9 cellular contexts compared by ENCODE assay signal in the genomic region with DNA sequence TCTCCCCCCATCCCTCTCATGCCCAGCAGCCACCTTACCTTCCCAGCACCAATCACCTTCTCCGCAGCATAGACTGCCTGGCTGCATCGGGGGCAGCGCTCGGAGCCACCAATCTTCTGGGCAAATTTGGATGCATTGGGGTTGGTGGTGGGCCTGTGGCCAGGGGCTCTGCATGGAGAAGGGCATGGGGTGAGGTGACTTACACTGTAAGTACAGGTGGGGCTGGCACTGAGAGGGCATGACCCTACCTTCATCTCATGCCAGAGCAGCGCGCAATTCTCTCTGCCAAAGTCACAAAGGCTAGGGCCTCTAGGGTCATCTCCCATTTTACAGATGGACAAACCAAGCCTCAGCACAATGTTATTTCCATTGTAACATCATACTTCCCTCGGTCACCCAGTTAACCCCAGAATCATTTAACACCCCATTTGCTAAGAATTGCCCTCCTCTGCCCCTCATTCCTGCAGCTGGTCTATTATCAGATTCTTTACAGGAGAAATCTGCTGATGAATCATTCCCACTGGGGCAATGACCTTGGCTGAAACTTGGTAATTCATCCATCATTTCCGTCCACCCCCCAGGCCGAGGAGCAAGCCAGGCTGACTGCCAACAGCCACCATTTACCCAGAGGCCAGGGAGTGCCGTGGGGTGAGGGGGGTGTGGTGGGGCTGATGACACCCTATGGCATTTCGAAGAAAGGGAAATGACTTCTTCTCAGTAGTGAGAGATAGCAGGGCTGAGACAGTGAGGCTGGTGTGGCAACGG. TPM values are rescaled to one million over a fixed set of nuclear protein-coding genes. Genes with fewer than 3 reads are reported as not detected.
DNase-seq lines count a peak whose midpoint lies in the region; ATAC-seq, FAIRE-seq and TF ChIP-seq lines count a peak whose summit lies in the region.
"Had no signal": no experiment of that assay in that cellular context is flagged by ENCODE, and none has a peak within 500 bp of the region (broad histone marks: within the 10 kb centered on the region; RNA-seq: fewer than 3 reads in every experiment).

No MANE protein-coding gene starts in this region.

- DNase-seq in HT1080 (ENCODE audit: low read depth) (peak; percentile 96), brain microvascular endothelial cell (peak; percentile 91), kidney (peak; percentile 96), NCI-H69 (lab: John Stamatoyannopoulos, UW) (no peak)
- DNase-seq in stimulated activated CD4-positive, alpha-beta T cell treated with anti-CD3 and anti-CD28 coated beads, Interleukin-2, amount 100 ng/mL, for 24 hours = no peak
- DNase-seq in activated CD4-positive, CD25-positive, alpha-beta regulatory T cell (lab: John Stamatoyannopoulos, UW) = no peak
- no peak for DNase-seq in activated CD8-positive, alpha-beta T cell treated with anti-CD3 and anti-CD28 coated beads, Interleukin-2, amount 10 ng/mL, durations not matched to agents 7 days and 5 days
- DNase-seq: NCI-H1930 had no signal

- H3K4me1 Mint-ChIP-seq in activated CD8-positive, alpha-beta T cell treated with anti-CD3 and anti-CD28 coated beads, Interleukin-2, amount 10 ng/mL, durations not matched to agents 7 days and 5 days (ENCODE audit: low read depth) = peaks cover 13% of the 10 kb centered on the region

- H3K27ac Mint-ChIP-seq in activated CD8-positive, alpha-beta T cell treated with anti-CD3 and anti-CD28 coated beads, Interleukin-2, amount 10 ng/mL, durations not matched to agents 7 days and 5 days = no peak overlapping the region

- H3K27ac ChIP-seq in brain microvascular endothelial cell = peak overlapping the region; percentile 83
- peak overlapping the region; percentile 29 to 32 for H3K27ac ChIP-seq in kidney (ENCODE audit: low read depth in 2 of 2, low read length in 2 of 2)
- peak overlapping the region; percentile 73 for H3K27ac ChIP-seq in temporal lobe (ENCODE audit: low read depth, low read length)

- no peak for ATAC-seq in activated CD8-positive, alpha-beta T cell treated with anti-CD3 and anti-CD28 coated beads, Interleukin-2, amount 10 ng/mL, durations not matched to agents 7 days and 5 days

- FAIRE-seq in kidney (lab: Jason Lieb, UNC) = no peak

- no peaks in the 10 kb centered on the region for H3K27me3 Mint-ChIP-seq in activated CD8-positive, alpha-beta T cell treated with anti-CD3 and anti-CD28 coated beads, Interleukin-2, amount 10 ng/mL, durations not matched to agents 7 days and 5 days (ENCODE audit: low read depth)

- H3K4me3 Mint-ChIP-seq in activated CD8-positive, alpha-beta T cell treated with anti-CD3 and anti-CD28 coated beads, Interleukin-2, amount 10 ng/mL, durations not matched to agents 7 days and 5 days = no peak overlapping the region

- TF ChIP-seq CTCF in brain microvascular endothelial cell (IDR thresholded peaks at IDR 0.05; ENCODE audit: low read depth, low read length, missing control alignments) = no peak
- no peak for TF ChIP-seq CTCF in kidney (IDR thresholded peaks at IDR 0.05; ENCODE audit: borderline replicate concordance, extremely low read depth, insufficient read depth)

- intact Hi-C loops in kidney (cut with DNase I) = no loop called here

- no peaks in the 10 kb centered on the region for H3K9me3 Mint-ChIP-seq in activated CD8-positive, alpha-beta T cell treated with anti-CD3 and anti-CD28 coated beads, Interleukin-2, amount 10 ng/mL, durations not matched to agents 7 days and 5 days (ENCODE audit: insufficient read depth)

- POLR2A ChIA-PET in activated CD8-positive, alpha-beta T cell treated with anti-CD3 and anti-CD28 coated beads, Interleukin-2, amount 10 ng/mL, durations not matched to agents 7 days and 5 days (lab: Charles Lee) = no interaction called here

- H3K36me3 ChIP-seq in brain microvascular endothelial cell (replicated peaks) = peaks cover 92% of the 10 kb centered on the region
- peaks cover 18 to 39% of the 10 kb centered on the region in 2 donors for H3K36me3 ChIP-seq in kidney (ENCODE audit: control insufficient read depth in 1 of 2, insufficient read depth in 2 of 2, low read length in 2 of 2)

- peaks cover 29 to 30% of the 10 kb centered on the region in 2 donors for H3K4me1 ChIP-seq in kidney (ENCODE audit: control insufficient read depth in 1 of 2, insufficient read depth in 1 of 2, low read depth in 1 of 2, low read length in 2 of 2)

- no peak overlapping the region for H3K4me3 ChIP-seq in brain microvascular endothelial cell (ENCODE audit: low read depth, low read length)
- H3K4me3 ChIP-seq in kidney (ENCODE audit: low read length in 2 of 2) = no peak overlapping the region

- CTCF ChIA-PET in activated CD8-positive, alpha-beta T cell treated with anti-CD3 and anti-CD28 coated beads, Interleukin-2, amount 10 ng/mL, durations not matched to agents 7 days and 5 days (lab: Charles Lee) = interaction anchor here (0.8 to 3.9 kb wide), 3 partner anchors 23 to 41 kb away, joined by 3 to 53 read pairs (median 12); no protein-coding TSS in a partner anchor

- no peaks in the 10 kb centered on the region for H3K27me3 ChIP-seq in brain microvascular endothelial cell (replicated peaks)

- in situ Hi-C loops in brain microvascular endothelial cell (cut with HindIII; ENCODE audit: low pct_ligation_motif_present, low sequenced_read_pairs) = no loop called here

- H3K36me3 Mint-ChIP-seq in activated CD8-positive, alpha-beta T cell treated with anti-CD3 and anti-CD28 coated beads, Interleukin-2, amount 10 ng/mL, durations not matched to agents 7 days and 5 days (ENCODE audit: low read depth) = peaks cover 55% of the 10 kb centered on the region

- no peaks in the 10 kb centered on the region for H3K9me3 ChIP-seq in kidney (ENCODE audit: control insufficient read depth in 1 of 2, low read length in 2 of 2)

- H3K9ac ChIP-seq in kidney (ENCODE audit: low read length in 2 of 2) = no peak overlapping the region

RNA-seq across cellular contexts. Expression of gene CSRP1, which starts 17.9 kb away (rescaled TPM):
- total RNA-seq in HT1080 (2014; rRNA removed; shearing (Covaris generic)) = 516 and 694 TPM in 2 replicates
- 857 and 1,112 TPM in 2 replicates for polyA plus RNA-seq in HT1080 (2015; cell fraction: cytosol; rRNA removed)
- polyA plus RNA-seq in HT1080 (2015; cell fraction: nucleus; rRNA removed) = 468 and 520 TPM in 2 replicates
- 236 TPM for total RNA-seq in kidney
- 211 TPM for polyA plus RNA-seq in kidney (ENCODE audit: insufficient read depth, low read depth, low replicate concordance)
- 23.1 TPM for total RNA-seq in temporal lobe
- 10 to 100 TPM; 78.7 to 80.9 TPM for total RNA-seq in activated CD8-positive, alpha-beta T cell treated with anti-CD3 and anti-CD28 coated beads, Interleukin-2, amount 10 ng/mL, durations not matched to agents 7 days and 5 days

RNA-seq across cellular contexts. Expression of gene PHLDA3, which starts 20.0 kb away (rescaled TPM):
- total RNA-seq in HT1080 (2014; rRNA removed; shearing (Covaris generic)) = 91.8 and 111 TPM in 2 replicates
- polyA plus RNA-seq in HT1080 (2015; cell fraction: cytosol; rRNA removed) = 104 and 143 TPM in 2 replicates
- 90.0 and 94.6 TPM in 2 replicates for polyA plus RNA-seq in HT1080 (2015; cell fraction: nucleus; rRNA removed)
- 25.6 TPM for total RNA-seq in kidney
- 27.3 TPM for polyA plus RNA-seq in kidney (ENCODE audit: insufficient read depth, low read depth, low replicate concordance)
- 7.1 TPM for total RNA-seq in temporal lobe
- total RNA-seq in activated CD8-positive, alpha-beta T cell treated with anti-CD3 and anti-CD28 coated beads, Interleukin-2, amount 10 ng/mL, durations not matched to agents 7 days and 5 days = 10 to 100 TPM; 17.3 to 18.7 TPM

RNA-seq across cellular contexts. Expression of gene NAV1, which starts 49.9 kb away (rescaled TPM):
- 24.2 and 40.6 TPM in 2 replicates for total RNA-seq in HT1080 (2014; rRNA removed; shearing (Covaris generic))
- 46.8 and 65.2 TPM in 2 replicates for polyA plus RNA-seq in HT1080 (2015; cell fraction: cytosol; rRNA removed)
- polyA plus RNA-seq in HT1080 (2015; cell fraction: nucleus; rRNA removed) = 89.6 and 123 TPM in 2 replicates
- 23.0 TPM for total RNA-seq in kidney
- 1.7 TPM for polyA plus RNA-seq in kidney (ENCODE audit: insufficient read depth, low read depth, low replicate concordance)
- total RNA-seq in temporal lobe = 78.4 TPM
- total RNA-seq in activated CD8-positive, alpha-beta T cell treated with anti-CD3 and anti-CD28 coated beads, Interleukin-2, amount 10 ng/mL, durations not matched to agents 7 days and 5 days = 1 to 10 TPM; 1.1 to 1.9 TPM

Comparison
In these comparisons a context has a peak if more than half of its experiments do, and no peak if none do; other contexts are left out.
1. DNase-seq: peak in HT1080 (single experiment), brain microvascular endothelial cell (single experiment) and kidney (single experiment); none in stimulated activated CD4-positive, alpha-beta T cell treated with anti-CD3 and anti-CD28 coated beads, Interleukin-2, amount 100 ng/mL, for 24 hours (0 of 2), NCI-H69 (single experiment), activated CD4-positive, CD25-positive, alpha-beta regulatory T cell (0 of 4) and activated CD8-positive, alpha-beta T cell treated with anti-CD3 and anti-CD28 coated beads, Interleukin-2, amount 10 ng/mL, durations not matched to agents 7 days and 5 days (single experiment).
2. H3K27ac ChIP-seq: peak in every context shown above with its lines; median percentile 83 in brain microvascular endothelial cell; 73 in temporal lobe; 30 in kidney.